In the genomic region with DNA sequence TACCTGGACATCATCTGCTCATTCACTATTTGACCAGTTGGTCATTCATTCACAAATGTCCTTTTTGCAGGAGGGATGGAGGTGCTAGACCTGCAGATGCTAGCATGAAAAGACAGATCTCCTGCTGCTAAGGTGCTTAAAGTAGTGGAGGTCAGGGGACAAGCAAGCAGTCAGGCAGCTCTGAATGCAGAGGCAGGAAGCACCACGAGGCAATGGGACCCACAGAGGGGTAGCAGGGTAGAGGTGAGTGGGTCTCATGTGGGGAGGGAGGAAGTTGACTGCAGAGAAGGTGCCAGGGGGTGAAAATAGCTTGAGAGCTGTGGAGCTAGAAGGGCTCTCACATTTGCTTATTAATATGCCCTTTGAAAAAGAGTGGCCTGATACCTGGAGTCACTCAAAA, we compare ENCODE assay signal across 29 cellular contexts. TPM values are rescaled to one million over a fixed set of nuclear protein-coding genes. Genes with fewer than 3 reads are reported as not detected.
"Had no signal": no experiment of that assay in that cellular context is flagged by ENCODE, and none has a peak within 500 bp of the region (broad histone marks: within the 10 kb centered on the region; RNA-seq: fewer than 3 reads in every experiment).

No MANE protein-coding gene starts in this region.

- H3K27ac Mint-ChIP-seq: activated CD4-positive, alpha-beta memory T cell treated with anti-CD3 and anti-CD28 coated beads, Interleukin-2, amount 10 ng/mL, durations not matched to agents 7 days and 5 days; activated T-cell treated with anti-CD3 and anti-CD28 coated beads, Interleukin-2, amount 50 U/mL, for 24 hours; activated T-helper 2 cell treated with anti-CD3 and anti-CD28 coated beads, Interferon-gamma antibody, Interleukin-2, Interleukin-4, amounts not matched to agents 10 μg/mL and 5 μg/mL and 100 μg/mL, durations not matched to agents 14 hours and 24 hours and 36 hours; stimulated activated effector memory CD8-positive, alpha-beta T cell treated with anti-CD3 and anti-CD28 coated beads, Interleukin-12 subunit alpha, Interleukin-12 subunit beta, amount 100 ng/mL, for 72 hours; T-cell had no signal

- H3K9me3 ChIP-seq: esophagus squamous epithelium, gastrocnemius medialis, right lobe of liver, tibial artery had no signal

- H3K9me3 Mint-ChIP-seq: activated CD4-positive, alpha-beta memory T cell treated with anti-CD3 and anti-CD28 coated beads, Interleukin-2, amount 10 ng/mL, durations not matched to agents 7 days and 5 days; activated T-cell treated with anti-CD3 and anti-CD28 coated beads, Interleukin-2, amount 50 U/mL, for 24 hours; activated T-helper 2 cell treated with anti-CD3 and anti-CD28 coated beads, Interferon-gamma antibody, Interleukin-2, Interleukin-4, amounts not matched to agents 10 μg/mL and 5 μg/mL and 100 μg/mL, durations not matched to agents 14 hours and 24 hours and 36 hours; neural crest cell; stimulated activated effector memory CD8-positive, alpha-beta T cell treated with anti-CD3 and anti-CD28 coated beads, Interleukin-12 subunit alpha, Interleukin-12 subunit beta, amount 100 ng/mL, for 72 hours; stimulated activated naive CD8-positive, alpha-beta T cell treated with anti-CD3 and anti-CD28 coated beads, Interleukin-15, amount 100 ng/mL, for 72 hours; T-cell had no signal

- DNase-seq: activated CD4-positive, alpha-beta memory T cell treated with anti-CD3 and anti-CD28 coated beads, Interleukin-2, amount 10 ng/mL, durations not matched to agents 7 days and 5 days; activated CD4-positive, alpha-beta T cell treated with anti-CD3 and anti-CD28 coated beads for 4 hours; activated CD4-positive, CD25-positive, alpha-beta regulatory T cell; activated naive CD4-positive, alpha-beta T cell treated with Interleukin-2 at 50 U/mL for 16 hours; activated T-cell treated with anti-CD3 and anti-CD28 coated beads, Interleukin-2, amount 50 U/mL, for 24 hours; amygdala; cerebellar nuclear complex; esophagus squamous epithelium; gastrocnemius medialis; hippocampal formation; left colon; naive B cell; occipital lobe; right lobe of liver; small intestine; stimulated activated CD4-positive, alpha-beta T cell treated with anti-CD3 and anti-CD28 coated beads, Interleukin-2, amount 100 ng/mL, for 24 hours; stimulated activated naive CD8-positive, alpha-beta T cell treated with anti-CD3 and anti-CD28 coated beads, Interleukin-15, amount 100 ng/mL, for 72 hours; T-cell; T-helper 9 cell; tibial artery had no signal

- H3K27me3 ChIP-seq: esophagus squamous epithelium, gastrocnemius medialis, right lobe of liver, tibial artery had no signal

- H3K4me3 Mint-ChIP-seq: activated CD4-positive, alpha-beta memory T cell treated with anti-CD3 and anti-CD28 coated beads, Interleukin-2, amount 10 ng/mL, durations not matched to agents 7 days and 5 days; activated T-cell treated with anti-CD3 and anti-CD28 coated beads, Interleukin-2, amount 50 U/mL, for 24 hours; naive B cell; neural crest cell; stimulated activated effector memory CD8-positive, alpha-beta T cell treated with anti-CD3 and anti-CD28 coated beads, Interleukin-12 subunit alpha, Interleukin-12 subunit beta, amount 100 ng/mL, for 72 hours; stimulated activated naive CD8-positive, alpha-beta T cell treated with anti-CD3 and anti-CD28 coated beads, Interleukin-15, amount 100 ng/mL, for 72 hours; T-cell had no signal

- H3K27me3 Mint-ChIP-seq: activated CD4-positive, alpha-beta memory T cell treated with anti-CD3 and anti-CD28 coated beads, Interleukin-2, amount 10 ng/mL, durations not matched to agents 7 days and 5 days; activated T-cell treated with anti-CD3 and anti-CD28 coated beads, Interleukin-2, amount 50 U/mL, for 24 hours; naive B cell; stimulated activated naive CD8-positive, alpha-beta T cell treated with anti-CD3 and anti-CD28 coated beads, Interleukin-15, amount 100 ng/mL, for 72 hours; T-cell had no signal

- H3K4me3 ChIP-seq: coronary artery, esophagus squamous epithelium, gastrocnemius medialis, right lobe of liver, tibial artery had no signal

- H3K27ac ChIP-seq: coronary artery, esophagus squamous epithelium, gastrocnemius medialis, right lobe of liver, tibial artery had no signal

- H3K4me1 ChIP-seq: esophagus squamous epithelium, gastrocnemius medialis had no signal

RNA-seq across cellular contexts. Expression of a gene that starts 46.9 kb away (rescaled TPM):
- total RNA-seq: activated CD4-positive, alpha-beta memory T cell treated with anti-CD3 and anti-CD28 coated beads, Interleukin-2, amount 10 ng/mL, durations not matched to agents 7 days and 5 days; activated T-helper 2 cell treated with anti-CD3 and anti-CD28 coated beads, Interferon-gamma antibody, Interleukin-2, Interleukin-4, amounts not matched to agents 10 μg/mL and 5 μg/mL and 100 μg/mL, durations not matched to agents 14 hours and 24 hours and 36 hours; bronchial epithelial cell; esophagus squamous epithelium; gastrocnemius medialis; left colon; lower leg skin; mesenteric fat pad; mucosa of gallbladder; neural crest cell; occipital lobe; right lobe of liver; T-cell had no signal
- polyA plus RNA-seq: keratinocyte, small intestine had no signal
